Comparison of ENCODE assay signal across 1 cellular context in the genomic region with DNA sequence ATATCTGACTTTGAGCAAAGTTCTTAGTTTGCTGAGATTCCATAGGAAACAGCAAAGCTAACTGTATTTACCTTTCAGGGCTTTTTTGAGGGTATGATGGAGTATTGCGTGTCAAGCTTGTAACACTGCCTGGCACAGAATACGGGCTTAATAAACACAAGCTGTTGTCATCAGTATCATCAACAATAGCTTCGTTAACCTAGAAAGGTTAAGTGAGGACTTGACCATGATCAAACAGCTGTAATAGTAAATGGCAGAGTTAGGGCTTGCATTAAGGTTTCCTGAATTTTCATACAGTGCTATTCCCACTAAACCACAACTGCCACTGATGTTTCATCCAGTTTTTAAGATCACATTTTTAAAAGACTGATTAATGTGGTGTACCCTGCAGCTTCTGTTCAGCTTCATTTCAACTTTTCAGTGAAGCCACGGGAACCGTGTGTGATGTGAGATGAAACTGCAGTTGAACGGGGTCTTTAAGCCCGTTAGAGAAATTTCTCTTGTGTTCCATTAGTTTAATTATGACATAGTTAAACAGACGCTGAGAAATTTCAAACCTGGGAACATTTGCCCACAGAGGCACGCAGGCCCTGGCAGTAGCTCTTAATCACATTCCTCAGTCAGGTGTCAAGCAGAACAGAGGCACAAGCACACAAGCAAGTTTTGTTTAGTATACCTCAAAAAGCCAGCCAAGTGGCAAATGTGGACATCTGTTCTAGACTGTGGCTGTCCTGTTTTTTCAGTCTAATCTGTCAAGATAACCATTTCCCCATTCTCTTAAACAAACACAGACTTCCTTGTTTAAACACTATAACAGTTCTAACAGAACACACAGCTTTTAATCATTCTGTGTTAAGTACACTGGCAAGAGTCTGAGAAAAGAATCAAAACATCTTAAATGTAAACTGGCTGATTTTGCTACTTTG.
TF ChIP-seq lines count a peak whose summit lies in the region.

No MANE protein-coding gene starts in this region.

TF ChIP-seq in liver, 16 proteins besides CTCF, POLR2A, EP300 and RAD21 (continued from another document):
- TF ChIP-seq ATF3 (IDR thresholded peaks at IDR 0.05) (no peak), RXRA (IDR thresholded peaks at IDR 0.05) (peak; percentile 56 to 79), NR2F2 (IDR thresholded peaks at IDR 0.05) (no peak), YY1 (IDR thresholded peaks at IDR 0.05) (peak; percentile 74), HNF4G (IDR thresholded peaks at IDR 0.05) (no peak), JUND (IDR thresholded peaks at IDR 0.05) (peak; percentile 42 to 73), FOXA2 (IDR thresholded peaks at IDR 0.05) (peak; percentile 94), MAX (IDR thresholded peaks at IDR 0.05) (peak; percentile 66), FOXA1 (IDR thresholded peaks at IDR 0.05) (peak; percentile 90), SP1 (IDR thresholded peaks at IDR 0.05) (peak; percentile 50)
